In the genomic region with DNA sequence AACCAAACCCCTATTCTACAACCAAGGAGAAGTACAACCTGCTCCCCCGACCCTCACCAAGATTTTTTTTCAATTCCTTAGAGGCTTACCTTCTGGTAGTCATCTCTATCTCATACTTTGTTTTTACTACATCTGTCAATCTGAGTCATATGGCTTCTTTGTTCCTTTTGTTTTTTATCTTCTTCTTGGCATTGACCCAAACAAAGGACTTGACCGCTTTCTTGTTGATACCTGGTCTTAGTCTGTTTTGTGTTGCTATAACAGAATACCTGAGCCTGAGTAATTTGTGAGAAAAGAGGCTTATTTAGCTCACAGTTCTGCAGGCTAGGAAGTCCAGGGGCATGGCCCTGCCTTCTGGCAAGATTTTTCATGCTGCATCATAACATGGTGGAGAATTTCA, we compare ENCODE assay signal across 21 cellular contexts.
A peak's percentile ranks its signal among the peaks of the same experiment; 100 is the strongest.
DNase-seq lines count a peak whose midpoint lies in the region; ATAC-seq, FAIRE-seq and TF ChIP-seq lines count a peak whose summit lies in the region.
"Had no signal": no experiment of that assay in that cellular context is flagged by ENCODE, and none has a peak within 500 bp of the region (broad histone marks: within the 10 kb centered on the region; RNA-seq: fewer than 3 reads in every experiment).

No MANE protein-coding gene starts in this region.

- ATAC-seq in foreskin keratinocyte, result peak; percentile 90
- ATAC-seq in HG02610 (IDR thresholded peaks at IDR 0.05; ENCODE audit: unreplicated experiment), result no peak
- ATAC-seq: K562 had no signal

- H3K79me2 ChIP-seq in mammary epithelial cell (ENCODE audit: insufficient read depth, low read length) (no peaks in the 10 kb centered on the region), mesendoderm (ENCODE audit: control insufficient read depth, insufficient read depth, low read length) (no peaks in the 10 kb centered on the region)

- TF ChIP-seq CTCF in mammary epithelial cell (conservative IDR thresholded peaks at IDR 0.05 in 1 of 2, IDR thresholded peaks at IDR 0.05 in 1 of 2; ENCODE audit: extremely low read depth in 1 of 2, insufficient read depth in 1 of 2, low read depth in 1 of 2, low read length in 2 of 2) (no peak), MCF 10A (IDR thresholded peaks at IDR 0.05; ENCODE audit: unreplicated experiment) (no peak), bronchial epithelial cell (IDR thresholded peaks at IDR 0.05; ENCODE audit: insufficient read depth, low read length, severe bottlenecking) (no peak), foreskin keratinocyte (conservative IDR thresholded peaks at IDR 0.05) (no peak)

- no peak overlapping the region for H3K56ac ChIP-seq in mesendoderm (ENCODE audit: low read length)

- H4K5ac ChIP-seq in mesendoderm (ENCODE audit: low read length), result no peak overlapping the region

- H3K9ac ChIP-seq in mammary epithelial cell (ENCODE audit: insufficient read depth, low read length) (no peak overlapping the region), mesendoderm (ENCODE audit: low read length) (no peak overlapping the region)
- H3K9ac ChIP-seq: BLaER1 treated with 17β-estradiol and CSF1 and Interleukin-3, amounts not matched to agents 10 nM and 100 nM had no signal

- H2BK120ac ChIP-seq in mesendoderm (ENCODE audit: low read depth, low read length), result peak overlapping the region; percentile 90

- in situ Hi-C loops in mammary epithelial cell (cut with MboI; ENCODE audit: low sequenced_read_pairs in 2 of 2), result no loop called here

- no peaks in the 10 kb centered on the region for H3K9me3 ChIP-seq in mammary epithelial cell (replicated peaks; ENCODE audit: insufficient read depth, low read length)

- DNase-seq in mammary epithelial cell (peak; percentile 63), MCF 10A (ENCODE audit: unreplicated experiment) (no peak), bronchial epithelial cell (ENCODE audit: low read depth) (peak; percentile 80), foreskin keratinocyte (peak; percentile 83 to 96), mesendoderm (no peak), medulla oblongata (ENCODE audit: extremely low spot score) (no peak)
- DNase-seq in activated CD4-positive, alpha-beta T cell treated with anti-CD3 and anti-CD28 coated beads, Interleukin-2, amount 50 U/mL, for 4 hours, result no peak
- DNase-seq: 8988T; CD4-positive, CD25-positive, alpha-beta regulatory T cell; CD8-positive, alpha-beta memory T cell; DMS153; DMS79; GDM1; H9; IMR-90 had no signal

- no peak overlapping the region for H3K23ac ChIP-seq in mesendoderm (ENCODE audit: low read length)

- intact Hi-C loops in mammary epithelial cell (cut with micrococcal nuclease) (loop anchor here (2.0 kb wide), 3 partner anchors 77 to 343 kb away; no protein-coding TSS in a partner anchor), MCF 10A (cut with micrococcal nuclease) (no loop called here)

- H3K27ac Mint-ChIP-seq in MCF 10A (ENCODE audit: low read depth, unreplicated experiment), result no peak overlapping the region
- H3K27ac Mint-ChIP-seq: B cell; CD8-positive, alpha-beta memory T cell; H9 had no signal

- H4K20me1 ChIP-seq in mammary epithelial cell (ENCODE audit: insufficient read depth, low read length), result no peaks in the 10 kb centered on the region
- H4K20me1 ChIP-seq: BLaER1 treated with 17β-estradiol and CSF1 and Interleukin-3, amounts not matched to agents 10 nM and 100 nM had no signal

- no peak overlapping the region for H3K18ac ChIP-seq in mesendoderm (ENCODE audit: low read length)

- H3K4me3 ChIP-seq in mammary epithelial cell (replicated peaks in 1 of 3; ENCODE audit: insufficient read depth in 1 of 3, low read depth in 2 of 3, low read length in 3 of 3) (no peak overlapping the region), bronchial epithelial cell (ENCODE audit: low read depth, low read length) (no peak overlapping the region), mesendoderm (ENCODE audit: low read length) (no peak overlapping the region)
- H3K4me3 ChIP-seq: BLaER1 treated with 17β-estradiol and CSF1 and Interleukin-3, amounts not matched to agents 10 nM and 100 nM; K562 had no signal

- peaks cover 11% of the 10 kb centered on the region for H3K4me1 Mint-ChIP-seq in MCF 10A (ENCODE audit: insufficient read depth, unreplicated experiment)
- H3K4me1 Mint-ChIP-seq: B cell; CD8-positive, alpha-beta memory T cell had no signal

- H3K9me3 Mint-ChIP-seq in MCF 10A (ENCODE audit: unreplicated experiment), result peaks cover 6% of the 10 kb centered on the region

- H2AK5ac ChIP-seq in mesendoderm (ENCODE audit: low read length), result no peak overlapping the region

- H3K27me3 Mint-ChIP-seq in MCF 10A (ENCODE audit: insufficient read depth, unreplicated experiment), result no peaks in the 10 kb centered on the region
- H3K27me3 Mint-ChIP-seq: CD4-positive, CD25-positive, alpha-beta regulatory T cell; CD8-positive, alpha-beta memory T cell had no signal

- dilution Hi-C loops in mammary epithelial cell (cut with HindIII; ENCODE audit: low sequenced_read_pairs), result no loop called here

- 71% methylated on average over 2 of the region's 2 CpGs for WGBS in mammary epithelial cell (ENCODE audit: low coverage, missing lambda C conversion rate)
- no CpG with 5 or more reads among the region's 2 CpGs for WGBS in mesendoderm (ENCODE audit: extremely low coverage, insufficient coverage, low lambda C conversion rate)

- H3K4ac ChIP-seq in mesendoderm (ENCODE audit: low read depth, low read length), result no peak overlapping the region

- H3K36me3 Mint-ChIP-seq in MCF 10A (ENCODE audit: insufficient read depth, unreplicated experiment), result no peaks in the 10 kb centered on the region
- H3K36me3 Mint-ChIP-seq: CD4-positive, CD25-positive, alpha-beta regulatory T cell had no signal

- CTCF ChIA-PET in mammary epithelial cell (lab: Charles Lee; ENCODE audit: low non-redundant PET) (no interaction called here), MCF 10A (lab: Yijun Ruan, JAX) (interaction anchor here (0.5 to 1.4 kb wide), 3 partner anchors 13 to 638 kb away, joined by 3 to 4 read pairs (median 3); no protein-coding TSS in a partner anchor)

- no peak overlapping the region for H3K4me3 Mint-ChIP-seq in MCF 10A (ENCODE audit: unreplicated experiment)
- H3K4me3 Mint-ChIP-seq: B cell; CD4-positive, CD25-positive, alpha-beta regulatory T cell; CD8-positive, alpha-beta memory T cell; H9 had no signal

- H2AFZ ChIP-seq in mammary epithelial cell (ENCODE audit: low read depth, low read length), result peak overlapping the region; percentile 13

- H2BK15ac ChIP-seq in mesendoderm (replicated peaks; ENCODE audit: low read depth), result no peak overlapping the region

- H3K27me3 ChIP-seq in mammary epithelial cell (ENCODE audit: insufficient read depth, low read length), result no peaks in the 10 kb centered on the region
- no peaks in the 10 kb centered on the region for H3K27me3 ChIP-seq in bronchial epithelial cell (ENCODE audit: control insufficient read depth, insufficient read depth, low read length)
- H3K27me3 ChIP-seq in foreskin keratinocyte, result no peaks in the 10 kb centered on the region
- H3K27me3 ChIP-seq in mesendoderm (ENCODE audit: insufficient read depth, low read length, poor library complexity), result no peaks in the 10 kb centered on the region
- H3K27me3 ChIP-seq: BLaER1 treated with 17β-estradiol and CSF1 and Interleukin-3, amounts not matched to agents 10 nM and 100 nM had no signal

- H3K4me2 ChIP-seq in mammary epithelial cell (ENCODE audit: insufficient read depth, low read depth, low read length), result no peak overlapping the region
- no peak overlapping the region for H3K4me2 ChIP-seq in mesendoderm (ENCODE audit: low read length)
- H3K4me2 ChIP-seq: BLaER1 treated with 17β-estradiol and CSF1 and Interleukin-3, amounts not matched to agents 10 nM and 100 nM had no signal

- H3K79me1 ChIP-seq in mesendoderm (ENCODE audit: low read length), result no peaks in the 10 kb centered on the region

- no peak overlapping the region for H2BK5ac ChIP-seq in mesendoderm (ENCODE audit: low read length)

- FAIRE-seq in bronchial epithelial cell (lab: Jason Lieb, UNC), result no peak
- FAIRE-seq: GM12892, H1, K562 had no signal

- BruUV-seq in mammary epithelial cell (replicated peaks; lab: Mats Ljungman, UMichigan) (no TSS peak), MCF 10A (replicated peaks; lab: Mats Ljungman, UMichigan) (no TSS peak)

- H3K36me3 ChIP-seq in mammary epithelial cell (ENCODE audit: insufficient read depth, low read length) (no peaks in the 10 kb centered on the region), bronchial epithelial cell (ENCODE audit: control insufficient read depth, insufficient read depth, low read length) (no peaks in the 10 kb centered on the region), mesendoderm (ENCODE audit: control insufficient read depth, insufficient read depth, low read length) (no peaks in the 10 kb centered on the region)
- H3K36me3 ChIP-seq: BLaER1 treated with 17β-estradiol and CSF1 and Interleukin-3, amounts not matched to agents 10 nM and 100 nM had no signal

- no peak overlapping the region for H4K8ac ChIP-seq in mesendoderm (ENCODE audit: low read depth, low read length)

- POLR2A ChIA-PET in MCF 10A (lab: Yijun Ruan, JAX), result no interaction called here

- H3K27ac ChIP-seq in mammary epithelial cell (ENCODE audit: insufficient read depth, low read depth, low read length) (no peak overlapping the region), foreskin keratinocyte (peak overlapping the region; percentile 57), mesendoderm (ENCODE audit: low read depth, low read length) (no peak overlapping the region)
- H3K27ac ChIP-seq: BLaER1 treated with 17β-estradiol and CSF1 and Interleukin-3, amounts not matched to agents 10 nM and 100 nM had no signal

- H3K4me1 ChIP-seq in mammary epithelial cell (ENCODE audit: insufficient read depth, low read length) (peaks cover 11% of the 10 kb centered on the region), foreskin keratinocyte (peaks cover 20% of the 10 kb centered on the region), mesendoderm (ENCODE audit: control insufficient read depth, low read depth, low read length) (peaks cover 6% of the 10 kb centered on the region)
- H3K4me1 ChIP-seq: BLaER1 treated with 17β-estradiol and CSF1 and Interleukin-3, amounts not matched to agents 10 nM and 100 nM had no signal

Comparison
In these comparisons a context has a peak if more than half of its experiments do, and no peak if none do; other contexts are left out.
1. DNase-seq: peak in mammary epithelial cell (single experiment), bronchial epithelial cell (single experiment) and foreskin keratinocyte (2 of 2); none in MCF 10A (single experiment), mesendoderm (single experiment), activated CD4-positive, alpha-beta T cell treated with anti-CD3 and anti-CD28 coated beads, Interleukin-2, amount 50 U/mL, for 4 hours (0 of 2) and medulla oblongata (single experiment).